ENCODE assay signal across 12 cellular contexts in genomic region chr13:39306639-39307589, GRCh38.
DNase-seq lines count a peak whose midpoint lies in the region; ATAC-seq, FAIRE-seq and TF ChIP-seq lines count a peak whose summit lies in the region.
"Had no signal": no experiment of that assay in that cellular context is flagged by ENCODE, and none has a peak within 500 bp of the region (broad histone marks: within the 10 kb centered on the region; RNA-seq: fewer than 3 reads in every experiment).

No MANE protein-coding gene starts in this region.

- ATAC-seq in GM19035 (IDR thresholded peaks at IDR 0.05; ENCODE audit: unreplicated experiment): peak; percentile 94
- ATAC-seq in HG02870 (IDR thresholded peaks at IDR 0.05; ENCODE audit: unreplicated experiment): peak; percentile 97
- no peak for ATAC-seq in naive thymus-derived CD4-positive, alpha-beta T cell
- no peak for ATAC-seq in WTC11

- peak overlapping the region; percentile 28; the same call in 1 of the 2 replicates for H3K4me3 ChIP-seq in GM06990 (replicated peaks; ENCODE audit: low read depth, low read length)
- H3K4me3 ChIP-seq in naive thymus-derived CD4-positive, alpha-beta T cell (ENCODE audit: low read length): no peak overlapping the region
- H3K4me3 ChIP-seq: stomach had no signal

- peaks cover 0 to 11% (median 8%) of the 10 kb centered on the region in 5 donors for H3K27me3 Mint-ChIP-seq in naive thymus-derived CD4-positive, alpha-beta T cell
- H3K27me3 Mint-ChIP-seq in WTC11 (ENCODE audit: low read depth): no peaks in the 10 kb centered on the region

- no peak overlapping the region for H3K27ac Mint-ChIP-seq in naive thymus-derived CD4-positive, alpha-beta T cell
- no peak overlapping the region for H3K27ac Mint-ChIP-seq in WTC11

- no peaks in the 10 kb centered on the region for H3K4me1 Mint-ChIP-seq in naive thymus-derived CD4-positive, alpha-beta T cell
- H3K4me1 Mint-ChIP-seq in WTC11: no peaks in the 10 kb centered on the region
- H3K4me1 Mint-ChIP-seq: CD4-positive, alpha-beta memory T cell had no signal

- no peaks in the 10 kb centered on the region for H3K27me3 ChIP-seq in GM06990 (replicated peaks; ENCODE audit: control insufficient read depth, insufficient read depth, low read length)
- H3K27me3 ChIP-seq in naive thymus-derived CD4-positive, alpha-beta T cell (ENCODE audit: control insufficient read depth in 2 of 2, insufficient read depth in 2 of 2, low read length in 2 of 2): no peaks in the 10 kb centered on the region
- H3K27me3 ChIP-seq: stomach had no signal

- TF ChIP-seq POLR2A in H54 (IDR thresholded peaks at IDR 0.05; ENCODE audit: low read depth, low read length): no peak

- intact Hi-C loops in naive thymus-derived CD4-positive, alpha-beta T cell (cut with micrococcal nuclease): no loop called here

- H3K9me3 Mint-ChIP-seq in naive thymus-derived CD4-positive, alpha-beta T cell: peaks cover 0 to 5% (median 0%) of the 10 kb centered on the region in 11 donors
- no peaks in the 10 kb centered on the region for H3K9me3 Mint-ChIP-seq in WTC11

- POLR2A ChIA-PET in naive thymus-derived CD4-positive, alpha-beta T cell (lab: Charles Lee): no interaction called here
- POLR2A ChIA-PET in WTC11 (lab: Charles Lee): no interaction called here

- no peaks in the 10 kb centered on the region for H3K4me1 ChIP-seq in naive thymus-derived CD4-positive, alpha-beta T cell (ENCODE audit: control insufficient read depth in 2 of 2, insufficient read depth in 2 of 2, low read length in 2 of 2)

- H3K36me3 ChIP-seq in GM06990 (ENCODE audit: control insufficient read depth, insufficient read depth, low read length): no peaks in the 10 kb centered on the region
- no peaks in the 10 kb centered on the region for H3K36me3 ChIP-seq in naive thymus-derived CD4-positive, alpha-beta T cell (ENCODE audit: control insufficient read depth in 2 of 3, insufficient read depth in 3 of 3, low read length in 3 of 3)
- H3K36me3 ChIP-seq: stomach had no signal

- no peak for TF ChIP-seq CTCF in GM06990 (IDR thresholded peaks at IDR 0.05; ENCODE audit: insufficient read depth, low read length, poor library complexity, severe bottlenecking)
- no peak for TF ChIP-seq CTCF in WTC11 (IDR thresholded peaks at IDR 0.05)

- DNase-seq in GM06990 (ENCODE audit: extremely low read depth, insufficient read length) (peak; percentile 63), NCI-H748 (lab: John Stamatoyannopoulos, UW; ENCODE audit: unreplicated experiment) (peak; percentile 69), epidermal melanocyte (ENCODE audit: insufficient read length, low spot score) (no peak), WTC11 (ENCODE audit: low spot score) (no peak), H54 (ENCODE audit: insufficient read length, low spot score) (no peak)
- no peak for DNase-seq in naive thymus-derived CD4-positive, alpha-beta T cell
- DNase-seq: CD4-positive, alpha-beta memory T cell; NCI-H82; stomach had no signal

- H3K9me3 ChIP-seq in naive thymus-derived CD4-positive, alpha-beta T cell (ENCODE audit: control insufficient read depth in 2 of 3, low read length in 3 of 3): no peaks in the 10 kb centered on the region
- H3K9me3 ChIP-seq: stomach had no signal

- CTCF ChIA-PET in naive thymus-derived CD4-positive, alpha-beta T cell (lab: Charles Lee): no interaction called here
- CTCF ChIA-PET in WTC11 (lab: Charles Lee): no interaction called here

- no peak for FAIRE-seq in H54 (lab: Jason Lieb, UNC)

- no peaks in the 10 kb centered on the region for H3K36me3 Mint-ChIP-seq in naive thymus-derived CD4-positive, alpha-beta T cell
- no peaks in the 10 kb centered on the region for H3K36me3 Mint-ChIP-seq in WTC11
- H3K36me3 Mint-ChIP-seq: CD4-positive, alpha-beta memory T cell had no signal

- H3K27ac ChIP-seq in naive thymus-derived CD4-positive, alpha-beta T cell (ENCODE audit: low read depth, low read length): no peak overlapping the region
- H3K27ac ChIP-seq: parathyroid adenoma, stomach had no signal

- H3K4me3 Mint-ChIP-seq in naive thymus-derived CD4-positive, alpha-beta T cell: no peak overlapping the region
- H3K4me3 Mint-ChIP-seq in WTC11: no peak overlapping the region
- H3K4me3 Mint-ChIP-seq: CD4-positive, alpha-beta memory T cell had no signal

TF ChIP-seq in WTC11, 78 proteins besides CTCF, POLR2A, EP300 and RAD21:
- TF ChIP-seq ZNF512 (CRISPR knock-in tag; IDR thresholded peaks at IDR 0.05; ENCODE audit: borderline replicate concordance): no peak

Comparison
In these comparisons a context has a peak if more than half of its experiments do, and no peak if none do; other contexts are left out.
1. DNase-seq: peak in GM06990 (single experiment) and NCI-H748 (single experiment); none in naive thymus-derived CD4-positive, alpha-beta T cell (0 of 9), epidermal melanocyte (single experiment), WTC11 (single experiment) and H54 (single experiment).
2. ATAC-seq: peak in GM19035 (single experiment) and HG02870 (single experiment); none in naive thymus-derived CD4-positive, alpha-beta T cell (single experiment) and WTC11 (single experiment).